ENCODE assay signal across 12 cellular contexts in the genomic region with DNA sequence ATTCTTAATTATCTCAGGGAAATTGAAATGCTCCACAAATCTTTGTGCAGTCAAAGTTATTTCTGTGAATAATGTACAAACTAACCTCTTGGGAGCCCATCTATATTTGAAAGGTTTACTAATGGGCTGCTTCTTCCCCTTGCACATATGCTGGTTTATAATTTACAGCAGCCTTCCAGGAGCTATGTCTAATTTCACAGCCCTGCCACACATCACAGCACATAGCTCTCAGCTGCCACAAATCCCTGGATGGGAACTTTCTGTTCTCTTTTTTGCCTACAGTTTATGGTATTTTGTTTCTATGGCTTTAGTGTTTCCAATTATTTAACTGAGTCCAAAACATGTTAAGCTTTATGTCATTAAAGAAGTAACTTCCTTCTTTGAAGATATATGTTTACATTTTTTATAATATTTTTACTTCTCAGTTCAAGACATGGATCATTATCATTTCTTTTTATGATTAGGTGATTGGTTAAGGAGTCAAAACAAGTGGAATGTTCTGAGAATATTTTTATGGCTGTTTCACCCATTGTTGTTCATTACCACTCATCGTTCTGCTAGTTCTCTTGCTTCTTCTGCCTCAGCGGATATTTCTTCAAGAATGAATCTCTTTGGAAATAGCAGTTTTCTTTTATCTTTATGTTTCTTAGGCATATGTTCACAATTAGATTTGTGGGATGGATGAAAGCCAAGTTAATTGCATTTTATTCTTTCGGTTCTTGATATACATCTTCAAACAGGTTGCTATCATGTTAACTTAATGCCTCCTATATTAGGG.
DNase-seq lines count a peak whose midpoint lies in the region; TF ChIP-seq lines count a peak whose summit lies in the region.
"Had no signal": no experiment of that assay in that cellular context is flagged by ENCODE, and none has a peak within 500 bp of the region (broad histone marks: within the 10 kb centered on the region; RNA-seq: fewer than 3 reads in every experiment).

No MANE protein-coding gene starts in this region.

- H3K4me1 ChIP-seq in BLaER1 (peaks cover 17% of the 10 kb centered on the region; the same call in 1 of the 2 replicates), neural progenitor cell (no peaks in the 10 kb centered on the region)

- H4K20me1 ChIP-seq in BLaER1: no peaks in the 10 kb centered on the region
- H4K20me1 ChIP-seq in neural progenitor cell (ENCODE audit: low read depth): no peaks in the 10 kb centered on the region
- H4K20me1 ChIP-seq: BLaER1 treated with 17β-estradiol and CSF1 and Interleukin-3, amounts not matched to agents 10 nM and 100 nM had no signal

- DNase-seq in epithelial cell of proximal tubule (ENCODE audit: low read depth) (peak; percentile 68), left kidney (ENCODE audit: low read depth, low spot score) (peak; percentile 78), renal cortical epithelial cell (ENCODE audit: low read depth) (peak; percentile 84), DMS153 treated with DMSO at 0.1 percent for 48 hours (lab: John Stamatoyannopoulos, UW; ENCODE audit: unreplicated experiment) (no peak), neural progenitor cell (ENCODE audit: low spot score) (no peak), osteocyte (ENCODE audit: extremely low spot score, unreplicated experiment) (no peak)
- DNase-seq: CD4-positive, CD25-positive, alpha-beta regulatory T cell; HCEC 1CT; HFFc6 had no signal

- TF ChIP-seq CTCF in epithelial cell of proximal tubule (conservative IDR thresholded peaks at IDR 0.05; ENCODE audit: low read depth, low read length) (no peak), neural progenitor cell (IDR thresholded peaks at IDR 0.05) (no peak), osteocyte (IDR thresholded peaks at IDR 0.05) (no peak)

- H3K9ac ChIP-seq in BLaER1 (no peak overlapping the region), neural progenitor cell (no peak overlapping the region)
- H3K9ac ChIP-seq: BLaER1 treated with 17β-estradiol and CSF1 and Interleukin-3, amounts not matched to agents 10 nM and 100 nM had no signal

- H3K4me3 Mint-ChIP-seq in neural progenitor cell (no peak overlapping the region), osteocyte (ENCODE audit: unreplicated experiment) (no peak overlapping the region)
- H3K4me3 Mint-ChIP-seq: CD4-positive, CD25-positive, alpha-beta regulatory T cell; HFFc6 had no signal

- H3K9me3 Mint-ChIP-seq in neural progenitor cell: no peaks in the 10 kb centered on the region
- H3K9me3 Mint-ChIP-seq in osteocyte (ENCODE audit: unreplicated experiment): no peaks in the 10 kb centered on the region

- H3K36me3 ChIP-seq in BLaER1 (no peaks in the 10 kb centered on the region), neural progenitor cell (no peaks in the 10 kb centered on the region)
- H3K36me3 ChIP-seq: BLaER1 treated with 17β-estradiol and CSF1 and Interleukin-3, amounts not matched to agents 10 nM and 100 nM had no signal

- H3K27ac Mint-ChIP-seq in neural progenitor cell: no peak overlapping the region
- no peak overlapping the region for H3K27ac Mint-ChIP-seq in osteocyte (ENCODE audit: unreplicated experiment)
- H3K27ac Mint-ChIP-seq: CD4-positive, CD25-positive, alpha-beta regulatory T cell; HFFc6 had no signal

- no peaks in the 10 kb centered on the region for H3K27me3 Mint-ChIP-seq in neural progenitor cell (ENCODE audit: insufficient read depth, low read depth)
- peaks cover 54% of the 10 kb centered on the region for H3K27me3 Mint-ChIP-seq in osteocyte (ENCODE audit: unreplicated experiment)
- H3K27me3 Mint-ChIP-seq: CD4-positive, CD25-positive, alpha-beta regulatory T cell had no signal

- no peaks in the 10 kb centered on the region for H3K4me1 Mint-ChIP-seq in neural progenitor cell
- no peaks in the 10 kb centered on the region for H3K4me1 Mint-ChIP-seq in osteocyte (ENCODE audit: unreplicated experiment)
- H3K4me1 Mint-ChIP-seq: CD4-positive, CD25-positive, alpha-beta regulatory T cell had no signal

- no peak overlapping the region for H3K27ac ChIP-seq in BLaER1
- no peak overlapping the region for H3K27ac ChIP-seq in neural progenitor cell
- H3K27ac ChIP-seq: 22Rv1; BLaER1 treated with 17β-estradiol and CSF1 and Interleukin-3, amounts not matched to agents 10 nM and 100 nM had no signal

- H3K79me2 ChIP-seq in neural progenitor cell (ENCODE audit: low read depth): no peaks in the 10 kb centered on the region

- no peak overlapping the region for H3K4me3 ChIP-seq in BLaER1
- H3K4me3 ChIP-seq in epithelial cell of proximal tubule (ENCODE audit: low read depth, low read length): no peak overlapping the region
- H3K4me3 ChIP-seq in neural progenitor cell: no peak overlapping the region
- H3K4me3 ChIP-seq: BLaER1 treated with 17β-estradiol and CSF1 and Interleukin-3, amounts not matched to agents 10 nM and 100 nM had no signal

- H3K4me2 ChIP-seq in BLaER1: peak overlapping the region; percentile 5
- no peak overlapping the region for H3K4me2 ChIP-seq in neural progenitor cell

- H2AFZ ChIP-seq in neural progenitor cell (replicated peaks): no peak overlapping the region

- H3F3A ChIP-seq in neural progenitor cell (ENCODE audit: low read depth): no peaks in the 10 kb centered on the region

- H3K36me3 Mint-ChIP-seq in neural progenitor cell (no peaks in the 10 kb centered on the region), osteocyte (ENCODE audit: unreplicated experiment) (no peaks in the 10 kb centered on the region)
- H3K36me3 Mint-ChIP-seq: CD4-positive, CD25-positive, alpha-beta regulatory T cell had no signal

- H3K9me3 ChIP-seq in BLaER1 (no peaks in the 10 kb centered on the region), neural progenitor cell (ENCODE audit: low read depth) (no peaks in the 10 kb centered on the region)

- H3K27me3 ChIP-seq in BLaER1 (no peaks in the 10 kb centered on the region), neural progenitor cell (no peaks in the 10 kb centered on the region)
- H3K27me3 ChIP-seq: BLaER1 treated with 17β-estradiol and CSF1 and Interleukin-3, amounts not matched to agents 10 nM and 100 nM had no signal

Comparison
In these comparisons a context has a peak if more than half of its experiments do, and no peak if none do; other contexts are left out.
1. DNase-seq: peak in epithelial cell of proximal tubule (single experiment), left kidney (single experiment) and renal cortical epithelial cell (single experiment); none in DMS153 treated with DMSO at 0.1 percent for 48 hours (single experiment), neural progenitor cell (single experiment) and osteocyte (single experiment).